ENCODE assay signal across 1 cellular context in the genomic region with DNA sequence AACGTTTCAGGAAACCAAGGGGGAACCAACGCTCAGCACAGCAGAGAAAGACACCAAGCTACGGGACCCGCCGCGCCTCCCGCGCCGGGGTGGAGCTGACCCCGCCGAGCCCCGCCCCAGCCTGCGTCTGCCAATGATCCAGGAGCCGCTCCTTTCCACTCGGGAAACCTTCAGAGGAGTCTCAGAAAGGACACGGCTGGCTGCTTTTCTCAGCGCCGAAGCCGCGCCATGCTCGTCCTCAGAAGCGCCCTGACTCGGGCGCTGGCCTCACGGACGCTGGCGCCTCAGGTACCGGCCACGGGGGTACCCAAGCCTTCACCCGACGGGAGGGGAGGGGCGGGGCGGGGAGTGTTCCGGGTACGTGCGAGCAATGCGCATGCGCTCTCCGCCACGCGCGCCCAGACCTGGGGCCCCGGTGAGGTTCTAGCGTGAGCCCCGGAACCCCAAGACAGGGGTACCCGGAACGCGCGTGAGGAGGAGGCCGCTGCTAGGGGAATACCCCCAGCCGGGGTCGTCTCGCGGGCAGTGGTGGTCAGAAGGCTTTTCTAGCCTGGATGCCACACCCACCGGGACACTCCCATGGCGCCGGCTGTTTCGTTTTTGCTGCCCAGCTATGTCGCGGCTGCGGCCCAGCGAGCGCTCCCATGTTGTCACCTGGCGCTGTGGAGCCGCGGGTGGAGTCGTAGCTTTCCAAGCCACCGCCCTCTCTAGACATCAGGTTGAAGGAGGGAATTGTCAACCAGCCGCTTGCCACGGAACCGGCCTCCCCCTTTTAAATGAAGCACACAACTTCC.
TF ChIP-seq lines count a peak whose summit lies in the region.

A gene (plus strand): TSS at position 119 of the 794 bp plus-strand sequence. CDS start 110 bp downstream, at position 229.

TF ChIP-seq in GM12878, 131 proteins besides CTCF, POLR2A, EP300 and RAD21 (continued from another document and continues in another):
- TF ChIP-seq, protein P1, sequence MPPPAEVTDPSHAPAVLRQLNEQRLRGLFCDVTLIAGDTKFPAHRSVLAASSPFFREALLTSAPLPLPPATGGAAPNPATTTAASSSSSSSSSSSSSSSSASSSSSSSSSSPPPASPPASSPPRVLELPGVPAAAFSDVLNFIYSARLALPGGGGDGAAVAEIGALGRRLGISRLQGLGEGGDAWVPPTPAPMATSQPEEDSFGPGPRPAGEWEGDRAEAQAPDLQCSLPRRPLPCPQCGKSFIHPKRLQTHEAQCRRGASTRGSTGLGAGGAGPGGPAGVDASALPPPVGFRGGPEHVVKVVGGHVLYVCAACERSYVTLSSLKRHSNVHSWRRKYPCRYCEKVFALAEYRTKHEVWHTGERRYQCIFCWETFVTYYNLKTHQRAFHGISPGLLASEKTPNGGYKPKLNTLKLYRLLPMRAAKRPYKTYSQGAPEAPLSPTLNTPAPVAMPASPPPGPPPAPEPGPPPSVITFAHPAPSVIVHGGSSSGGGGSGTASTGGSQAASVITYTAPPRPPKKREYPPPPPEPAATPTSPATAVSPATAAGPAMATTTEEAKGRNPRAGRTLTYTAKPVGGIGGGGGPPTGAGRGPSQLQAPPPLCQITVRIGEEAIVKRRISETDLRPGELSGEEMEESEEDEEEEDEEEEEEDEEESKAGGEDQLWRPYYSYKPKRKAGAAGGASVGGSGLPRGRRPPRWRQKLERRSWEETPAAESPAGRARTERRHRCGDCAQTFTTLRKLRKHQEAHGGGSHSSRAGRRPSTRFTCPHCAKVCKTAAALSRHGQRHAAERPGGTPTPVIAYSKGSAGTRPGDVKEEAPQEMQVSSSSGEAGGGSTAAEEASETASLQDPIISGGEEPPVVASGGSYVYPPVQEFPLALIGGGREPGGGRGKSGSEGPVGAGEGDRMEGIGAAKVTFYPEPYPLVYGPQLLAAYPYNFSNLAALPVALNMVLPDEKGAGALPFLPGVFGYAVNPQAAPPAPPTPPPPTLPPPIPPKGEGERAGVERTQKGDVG (CRISPR knock-in tag; IDR thresholded peaks at IDR 0.05): no peak
- TF ChIP-seq, protein P2, sequence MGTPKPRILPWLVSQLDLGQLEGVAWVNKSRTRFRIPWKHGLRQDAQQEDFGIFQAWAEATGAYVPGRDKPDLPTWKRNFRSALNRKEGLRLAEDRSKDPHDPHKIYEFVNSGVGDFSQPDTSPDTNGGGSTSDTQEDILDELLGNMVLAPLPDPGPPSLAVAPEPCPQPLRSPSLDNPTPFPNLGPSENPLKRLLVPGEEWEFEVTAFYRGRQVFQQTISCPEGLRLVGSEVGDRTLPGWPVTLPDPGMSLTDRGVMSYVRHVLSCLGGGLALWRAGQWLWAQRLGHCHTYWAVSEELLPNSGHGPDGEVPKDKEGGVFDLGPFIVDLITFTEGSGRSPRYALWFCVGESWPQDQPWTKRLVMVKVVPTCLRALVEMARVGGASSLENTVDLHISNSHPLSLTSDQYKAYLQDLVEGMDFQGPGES (IDR thresholded peaks at IDR 0.05): no peak
- TF ChIP-seq WRNIP1 (IDR thresholded peaks at IDR 0.05; ENCODE audit: borderline replicate concordance, low read depth, low read length) (no peak), SP1 (IDR thresholded peaks at IDR 0.05; ENCODE audit: low read depth, low read length) (no peak), ZNF24 (IDR thresholded peaks at IDR 0.05) (no peak; the same call in 1 of the 2 replicates), MYB (IDR thresholded peaks at IDR 0.05; ENCODE audit: borderline replicate concordance, low read depth, low read length) (no peak), STAT3 (IDR thresholded peaks at IDR 0.05; ENCODE audit: low read depth, low read length) (no peak), NRF1 (conservative IDR thresholded peaks at IDR 0.05; ENCODE audit: low read depth, low read length) (peak; percentile 35; the same call in 1 of the 2 replicates), SIN3A (IDR thresholded peaks at IDR 0.05; ENCODE audit: low read depth, low read length) (peak; percentile 75; the same call in 1 of the 2 replicates), EED (IDR thresholded peaks at IDR 0.05; ENCODE audit: low read depth) (peak; percentile 50), KDM1A (IDR thresholded peaks at IDR 0.05; ENCODE audit: borderline replicate concordance) (no peak), RB1 (IDR thresholded peaks at IDR 0.05; ENCODE audit: borderline replicate concordance) (0 out of 2 replicates have a peak, but pooled peaks have one; percentile 35), SREBF2 (IDR thresholded peaks at IDR 0.05; ENCODE audit: low read length) (no peak), IKZF1 (conservative IDR thresholded peaks at IDR 0.05) (peak; percentile 86), SMC3 (IDR thresholded peaks at IDR 0.05; ENCODE audit: borderline replicate concordance, low read length) (0 out of 2 replicates have a peak, but pooled peaks have one; percentile 16), SUPT20H (IDR thresholded peaks at IDR 0.05; ENCODE audit: borderline replicate concordance, control insufficient read depth, low read depth, low read length) (no peak), RFX5 (IDR thresholded peaks at IDR 0.05; ENCODE audit: low read depth, low read length) (no peak), NR2F1 (conservative IDR thresholded peaks at IDR 0.05) (peak; percentile 63), ASH2L (IDR thresholded peaks at IDR 0.05; ENCODE audit: borderline replicate concordance, low read depth) (peak; percentile 87; the same call in 1 of the 2 replicates), BRCA1 (IDR thresholded peaks at IDR 0.05; ENCODE audit: low read depth, low read length) (no peak), TCF12 (IDR thresholded peaks at IDR 0.05; ENCODE audit: low read depth, low read length) (no peak), EGR1 (IDR thresholded peaks at IDR 0.05; ENCODE audit: borderline replicate concordance in 1 of 2, low read depth in 2 of 2, low read length in 2 of 2) (no peak), FOXM1 (IDR thresholded peaks at IDR 0.05; ENCODE audit: low read depth, low read length) (no peak), PML (IDR thresholded peaks at IDR 0.05; ENCODE audit: low read length) (peak; percentile 66; the same call in 1 of the 2 replicates), CEBPB (IDR thresholded peaks at IDR 0.05; ENCODE audit: borderline replicate concordance in 1 of 2, low read depth in 2 of 2, low read length in 2 of 2) (no peak; a peak in 1 of 4 replicates), CREM (IDR thresholded peaks at IDR 0.05; ENCODE audit: low read depth) (peak; percentile 49; the same call in 1 of the 2 replicates), CBFB (IDR thresholded peaks at IDR 0.05; ENCODE audit: low read depth) (peak; percentile 16; the same call in 1 of the 2 replicates), GATAD2B (conservative IDR thresholded peaks at IDR 0.05; ENCODE audit: low read depth) (peak; percentile 84), ETV6 (conservative IDR thresholded peaks at IDR 0.05 in 1 of 2, IDR thresholded peaks at IDR 0.05 in 1 of 2; ENCODE audit: borderline replicate concordance in 1 of 2, low read depth in 1 of 2) (no peak), POLR2AphosphoS2 (IDR thresholded peaks at IDR 0.05; ENCODE audit: low read depth, low read length) (no peak), KAT2A (conservative IDR thresholded peaks at IDR 0.05; ENCODE audit: control insufficient read depth, low read depth, low read length) (no peak), HCFC1 (IDR thresholded peaks at IDR 0.05; ENCODE audit: low read length) (no peak), CBX3 (IDR thresholded peaks at IDR 0.05; ENCODE audit: borderline replicate concordance, low read depth) (no peak), CHD1 (IDR thresholded peaks at IDR 0.05; ENCODE audit: low read depth, low read length) (no peak), RCOR1 (conservative IDR thresholded peaks at IDR 0.05; ENCODE audit: low read depth, low read length) (no peak)
- TF ChIP-seq, protein P3, sequence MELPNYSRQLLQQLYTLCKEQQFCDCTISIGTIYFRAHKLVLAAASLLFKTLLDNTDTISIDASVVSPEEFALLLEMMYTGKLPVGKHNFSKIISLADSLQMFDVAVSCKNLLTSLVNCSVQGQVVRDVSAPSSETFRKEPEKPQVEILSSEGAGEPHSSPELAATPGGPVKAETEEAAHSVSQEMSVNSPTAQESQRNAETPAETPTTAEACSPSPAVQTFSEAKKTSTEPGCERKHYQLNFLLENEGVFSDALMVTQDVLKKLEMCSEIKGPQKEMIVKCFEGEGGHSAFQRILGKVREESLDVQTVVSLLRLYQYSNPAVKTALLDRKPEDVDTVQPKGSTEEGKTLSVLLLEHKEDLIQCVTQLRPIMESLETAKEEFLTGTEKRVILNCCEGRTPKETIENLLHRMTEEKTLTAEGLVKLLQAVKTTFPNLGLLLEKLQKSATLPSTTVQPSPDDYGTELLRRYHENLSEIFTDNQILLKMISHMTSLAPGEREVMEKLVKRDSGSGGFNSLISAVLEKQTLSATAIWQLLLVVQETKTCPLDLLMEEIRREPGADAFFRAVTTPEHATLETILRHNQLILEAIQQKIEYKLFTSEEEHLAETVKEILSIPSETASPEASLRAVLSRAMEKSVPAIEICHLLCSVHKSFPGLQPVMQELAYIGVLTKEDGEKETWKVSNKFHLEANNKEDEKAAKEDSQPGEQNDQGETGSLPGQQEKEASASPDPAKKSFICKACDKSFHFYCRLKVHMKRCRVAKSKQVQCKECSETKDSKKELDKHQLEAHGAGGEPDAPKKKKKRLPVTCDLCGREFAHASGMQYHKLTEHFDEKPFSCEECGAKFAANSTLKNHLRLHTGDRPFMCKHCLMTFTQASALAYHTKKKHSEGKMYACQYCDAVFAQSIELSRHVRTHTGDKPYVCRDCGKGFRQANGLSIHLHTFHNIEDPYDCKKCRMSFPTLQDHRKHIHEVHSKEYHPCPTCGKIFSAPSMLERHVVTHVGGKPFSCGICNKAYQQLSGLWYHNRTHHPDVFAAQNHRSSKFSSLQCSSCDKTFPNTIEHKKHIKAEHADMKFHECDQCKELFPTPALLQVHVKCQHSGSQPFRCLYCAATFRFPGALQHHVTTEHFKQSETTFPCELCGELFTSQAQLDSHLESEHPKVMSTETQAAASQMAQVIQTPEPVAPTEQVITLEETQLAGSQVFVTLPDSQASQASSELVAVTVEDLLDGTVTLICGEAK (IDR thresholded peaks at IDR 0.05; ENCODE audit: borderline replicate concordance): no peak
- TF ChIP-seq, protein P4, sequence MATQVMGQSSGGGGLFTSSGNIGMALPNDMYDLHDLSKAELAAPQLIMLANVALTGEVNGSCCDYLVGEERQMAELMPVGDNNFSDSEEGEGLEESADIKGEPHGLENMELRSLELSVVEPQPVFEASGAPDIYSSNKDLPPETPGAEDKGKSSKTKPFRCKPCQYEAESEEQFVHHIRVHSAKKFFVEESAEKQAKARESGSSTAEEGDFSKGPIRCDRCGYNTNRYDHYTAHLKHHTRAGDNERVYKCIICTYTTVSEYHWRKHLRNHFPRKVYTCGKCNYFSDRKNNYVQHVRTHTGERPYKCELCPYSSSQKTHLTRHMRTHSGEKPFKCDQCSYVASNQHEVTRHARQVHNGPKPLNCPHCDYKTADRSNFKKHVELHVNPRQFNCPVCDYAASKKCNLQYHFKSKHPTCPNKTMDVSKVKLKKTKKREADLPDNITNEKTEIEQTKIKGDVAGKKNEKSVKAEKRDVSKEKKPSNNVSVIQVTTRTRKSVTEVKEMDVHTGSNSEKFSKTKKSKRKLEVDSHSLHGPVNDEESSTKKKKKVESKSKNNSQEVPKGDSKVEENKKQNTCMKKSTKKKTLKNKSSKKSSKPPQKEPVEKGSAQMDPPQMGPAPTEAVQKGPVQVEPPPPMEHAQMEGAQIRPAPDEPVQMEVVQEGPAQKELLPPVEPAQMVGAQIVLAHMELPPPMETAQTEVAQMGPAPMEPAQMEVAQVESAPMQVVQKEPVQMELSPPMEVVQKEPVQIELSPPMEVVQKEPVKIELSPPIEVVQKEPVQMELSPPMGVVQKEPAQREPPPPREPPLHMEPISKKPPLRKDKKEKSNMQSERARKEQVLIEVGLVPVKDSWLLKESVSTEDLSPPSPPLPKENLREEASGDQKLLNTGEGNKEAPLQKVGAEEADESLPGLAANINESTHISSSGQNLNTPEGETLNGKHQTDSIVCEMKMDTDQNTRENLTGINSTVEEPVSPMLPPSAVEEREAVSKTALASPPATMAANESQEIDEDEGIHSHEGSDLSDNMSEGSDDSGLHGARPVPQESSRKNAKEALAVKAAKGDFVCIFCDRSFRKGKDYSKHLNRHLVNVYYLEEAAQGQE (IDR thresholded peaks at IDR 0.05; ENCODE audit: low read depth, low read length): no peak; the same call in 1 of the 2 replicates
- TF ChIP-seq, protein P5, sequence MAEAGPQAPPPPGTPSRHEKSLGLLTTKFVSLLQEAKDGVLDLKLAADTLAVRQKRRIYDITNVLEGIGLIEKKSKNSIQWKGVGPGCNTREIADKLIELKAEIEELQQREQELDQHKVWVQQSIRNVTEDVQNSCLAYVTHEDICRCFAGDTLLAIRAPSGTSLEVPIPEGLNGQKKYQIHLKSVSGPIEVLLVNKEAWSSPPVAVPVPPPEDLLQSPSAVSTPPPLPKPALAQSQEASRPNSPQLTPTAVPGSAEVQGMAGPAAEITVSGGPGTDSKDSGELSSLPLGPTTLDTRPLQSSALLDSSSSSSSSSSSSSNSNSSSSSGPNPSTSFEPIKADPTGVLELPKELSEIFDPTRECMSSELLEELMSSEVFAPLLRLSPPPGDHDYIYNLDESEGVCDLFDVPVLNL (IDR thresholded peaks at IDR 0.05; ENCODE audit: low read depth, low read length): 0 out of 2 replicates have a peak, but pooled peaks have one; percentile 22
- TF ChIP-seq, protein P6, sequence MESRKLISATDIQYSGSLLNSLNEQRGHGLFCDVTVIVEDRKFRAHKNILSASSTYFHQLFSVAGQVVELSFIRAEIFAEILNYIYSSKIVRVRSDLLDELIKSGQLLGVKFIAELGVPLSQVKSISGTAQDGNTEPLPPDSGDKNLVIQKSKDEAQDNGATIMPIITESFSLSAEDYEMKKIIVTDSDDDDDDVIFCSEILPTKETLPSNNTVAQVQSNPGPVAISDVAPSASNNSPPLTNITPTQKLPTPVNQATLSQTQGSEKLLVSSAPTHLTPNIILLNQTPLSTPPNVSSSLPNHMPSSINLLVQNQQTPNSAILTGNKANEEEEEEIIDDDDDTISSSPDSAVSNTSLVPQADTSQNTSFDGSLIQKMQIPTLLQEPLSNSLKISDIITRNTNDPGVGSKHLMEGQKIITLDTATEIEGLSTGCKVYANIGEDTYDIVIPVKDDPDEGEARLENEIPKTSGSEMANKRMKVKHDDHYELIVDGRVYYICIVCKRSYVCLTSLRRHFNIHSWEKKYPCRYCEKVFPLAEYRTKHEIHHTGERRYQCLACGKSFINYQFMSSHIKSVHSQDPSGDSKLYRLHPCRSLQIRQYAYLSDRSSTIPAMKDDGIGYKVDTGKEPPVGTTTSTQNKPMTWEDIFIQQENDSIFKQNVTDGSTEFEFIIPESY (IDR thresholded peaks at IDR 0.05): no peak
- TF ChIP-seq, protein P7, sequence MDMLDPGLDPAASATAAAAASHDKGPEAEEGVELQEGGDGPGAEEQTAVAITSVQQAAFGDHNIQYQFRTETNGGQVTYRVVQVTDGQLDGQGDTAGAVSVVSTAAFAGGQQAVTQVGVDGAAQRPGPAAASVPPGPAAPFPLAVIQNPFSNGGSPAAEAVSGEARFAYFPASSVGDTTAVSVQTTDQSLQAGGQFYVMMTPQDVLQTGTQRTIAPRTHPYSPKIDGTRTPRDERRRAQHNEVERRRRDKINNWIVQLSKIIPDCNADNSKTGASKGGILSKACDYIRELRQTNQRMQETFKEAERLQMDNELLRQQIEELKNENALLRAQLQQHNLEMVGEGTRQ (IDR thresholded peaks at IDR 0.05; ENCODE audit: borderline replicate concordance, low read depth, low read length): no peak
- TF ChIP-seq, protein P8, sequence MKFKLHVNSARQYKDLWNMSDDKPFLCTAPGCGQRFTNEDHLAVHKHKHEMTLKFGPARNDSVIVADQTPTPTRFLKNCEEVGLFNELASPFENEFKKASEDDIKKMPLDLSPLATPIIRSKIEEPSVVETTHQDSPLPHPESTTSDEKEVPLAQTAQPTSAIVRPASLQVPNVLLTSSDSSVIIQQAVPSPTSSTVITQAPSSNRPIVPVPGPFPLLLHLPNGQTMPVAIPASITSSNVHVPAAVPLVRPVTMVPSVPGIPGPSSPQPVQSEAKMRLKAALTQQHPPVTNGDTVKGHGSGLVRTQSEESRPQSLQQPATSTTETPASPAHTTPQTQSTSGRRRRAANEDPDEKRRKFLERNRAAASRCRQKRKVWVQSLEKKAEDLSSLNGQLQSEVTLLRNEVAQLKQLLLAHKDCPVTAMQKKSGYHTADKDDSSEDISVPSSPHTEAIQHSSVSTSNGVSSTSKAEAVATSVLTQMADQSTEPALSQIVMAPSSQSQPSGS (IDR thresholded peaks at IDR 0.05; ENCODE audit: low read length): no peak
